Comparison of ENCODE assay signal across 16 cellular contexts in the genomic region with DNA sequence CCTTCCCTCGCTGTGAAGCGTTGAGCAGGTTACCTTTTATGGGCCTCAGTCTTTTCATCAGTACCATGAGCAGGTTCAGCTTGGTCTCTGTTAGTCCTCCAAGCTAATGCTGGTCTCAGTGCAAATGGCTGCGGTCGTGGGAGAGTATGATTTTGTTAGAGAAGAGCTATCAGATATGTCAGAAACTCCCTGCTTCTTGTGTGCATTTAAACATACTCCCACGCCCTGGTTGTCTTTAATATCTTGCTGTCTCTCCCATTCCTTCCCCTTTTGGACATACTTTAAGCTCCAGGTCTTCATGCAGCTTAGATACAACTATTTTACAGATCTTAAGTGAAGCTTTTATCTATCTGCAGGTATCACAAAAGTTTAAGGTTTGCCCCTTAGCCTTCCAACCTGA.
A peak's percentile ranks its signal among the peaks of the same experiment; 100 is the strongest.
DNase-seq lines count a peak whose midpoint lies in the region; ATAC-seq and TF ChIP-seq lines count a peak whose summit lies in the region.
"Had no signal": no experiment of that assay in that cellular context is flagged by ENCODE, and none has a peak within 500 bp of the region (broad histone marks: within the 10 kb centered on the region; RNA-seq: fewer than 3 reads in every experiment).

No MANE protein-coding gene starts in this region.

- H3K4me1 Mint-ChIP-seq in activated T-cell treated with anti-CD3 and anti-CD28 coated beads, Interleukin-2, amount 50 U/mL, for 72 hours (ENCODE audit: low read depth): peaks cover 31% of the 10 kb centered on the region
- H3K4me1 Mint-ChIP-seq: CD14-positive monocyte; CD8-positive, alpha-beta memory T cell had no signal

- no peaks in the 10 kb centered on the region for H3K36me3 ChIP-seq in RWPE2 (ENCODE audit: low read depth)
- H3K36me3 ChIP-seq: BE2C had no signal

- H3K9me3 Mint-ChIP-seq in activated T-cell treated with anti-CD3 and anti-CD28 coated beads, Interleukin-2, amount 50 U/mL, for 72 hours: peaks cover 3 to 5% of the 10 kb centered on the region in 2 donors
- H3K9me3 Mint-ChIP-seq: CD8-positive, alpha-beta memory T cell had no signal

- H3K9me3 ChIP-seq in RWPE2 (ENCODE audit: severe bottlenecking): no peaks in the 10 kb centered on the region
- H3K9me3 ChIP-seq: BE2C had no signal

- H3K27me3 Mint-ChIP-seq in activated T-cell treated with anti-CD3 and anti-CD28 coated beads, Interleukin-2, amount 50 U/mL, for 72 hours (ENCODE audit: low read depth): peaks cover 5% of the 10 kb centered on the region

- H3K4me3 ChIP-seq in RWPE2 (ENCODE audit: severe bottlenecking): no peak overlapping the region

- no peak for ATAC-seq in RWPE2 (ENCODE audit: low read depth)
- no peak for ATAC-seq in activated T-cell treated with anti-CD3 and anti-CD28 coated beads, Interleukin-2, amount 50 U/mL, for 72 hours (replicated peaks in 1 of 2)

- no peaks in the 10 kb centered on the region for H3K27me3 ChIP-seq in RWPE2 (ENCODE audit: insufficient read depth, poor library complexity, severe bottlenecking)
- H3K27me3 ChIP-seq: BE2C had no signal

- peaks cover 15% of the 10 kb centered on the region for H3K4me1 ChIP-seq in RWPE2 (ENCODE audit: insufficient read depth, poor library complexity, severe bottlenecking)
- H3K4me1 ChIP-seq: BE2C had no signal

- H3K4me3 Mint-ChIP-seq in activated T-cell treated with anti-CD3 and anti-CD28 coated beads, Interleukin-2, amount 50 U/mL, for 72 hours: no peak overlapping the region
- H3K4me3 Mint-ChIP-seq: CD14-positive monocyte; CD8-positive, alpha-beta memory T cell had no signal

- peak; percentile 13 for DNase-seq in DMS53 (lab: John Stamatoyannopoulos, UW)
- no peak for DNase-seq in DMS53 treated with DMSO at 0.1 percent for 48 hours (lab: John Stamatoyannopoulos, UW; ENCODE audit: unreplicated experiment)
- DNase-seq in RWPE2 (ENCODE audit: low spot score): no peak
- peak; percentile 72 for DNase-seq in amniotic epithelial cell (ENCODE audit: low read depth)
- no peak for DNase-seq in NCI-H187 (lab: John Stamatoyannopoulos, UW)
- DNase-seq in activated T-cell treated with anti-CD3 and anti-CD28 coated beads, Interleukin-2, amount 50 U/mL, for 72 hours: no peak
- DNase-seq in NCI-H510A (lab: John Stamatoyannopoulos, UW): no peak
- DNase-seq: BE2C; Calu3; CD8-positive, alpha-beta memory T cell; H7; Kasumi-1; NCI-H2029 treated with DMSO at 0.1 percent for 48 hours; Right ventricle myocardium superior had no signal

- peaks cover 8% of the 10 kb centered on the region in 2 donors for H3K36me3 Mint-ChIP-seq in activated T-cell treated with anti-CD3 and anti-CD28 coated beads, Interleukin-2, amount 50 U/mL, for 72 hours (ENCODE audit: insufficient read depth in 2 of 2)
- H3K36me3 Mint-ChIP-seq: CD14-positive monocyte; CD8-positive, alpha-beta memory T cell had no signal

- no peak overlapping the region for H3K27ac Mint-ChIP-seq in activated T-cell treated with anti-CD3 and anti-CD28 coated beads, Interleukin-2, amount 50 U/mL, for 72 hours
- H3K27ac Mint-ChIP-seq: CD14-positive monocyte; CD8-positive, alpha-beta memory T cell had no signal

- no peak for TF ChIP-seq CTCF in RWPE2 (IDR thresholded peaks at IDR 0.05; ENCODE audit: poor library complexity, severe bottlenecking)

- peak overlapping the region; percentile 71 for H3K27ac ChIP-seq in RWPE2 (ENCODE audit: poor library complexity, severe bottlenecking)
- H3K27ac ChIP-seq: 22Rv1 had no signal

Comparison
In these comparisons a context has a peak if more than half of its experiments do, and no peak if none do; other contexts are left out.
1. DNase-seq: peak in DMS53 (single experiment) and amniotic epithelial cell (single experiment); none in DMS53 treated with DMSO at 0.1 percent for 48 hours (single experiment), RWPE2 (single experiment), NCI-H187 (0 of 2), activated T-cell treated with anti-CD3 and anti-CD28 coated beads, Interleukin-2, amount 50 U/mL, for 72 hours (0 of 2) and NCI-H510A (single experiment).